In genomic region chr1:54865238-54866073, GRCh38 we compare ENCODE assay signal across 17 cellular contexts. TPM values are rescaled to one million over a fixed set of nuclear protein-coding genes. Genes with fewer than 3 reads are reported as not detected.
DNase-seq lines count a peak whose midpoint lies in the region; ATAC-seq and TF ChIP-seq lines count a peak whose summit lies in the region.
"Had no signal": no experiment of that assay in that cellular context is flagged by ENCODE, and none has a peak within 500 bp of the region (broad histone marks: within the 10 kb centered on the region; RNA-seq: fewer than 3 reads in every experiment).

No MANE protein-coding gene starts in this region.

- no peaks in the 10 kb centered on the region for H3K9me3 ChIP-seq in upper lobe of right lung
- H3K9me3 ChIP-seq: ascending aorta had no signal

- H3K4me3 ChIP-seq in upper lobe of right lung, result no peak overlapping the region
- H3K4me3 ChIP-seq: ascending aorta had no signal

- H3K36me3 ChIP-seq in upper lobe of right lung, result peaks cover 29% of the 10 kb centered on the region

- H3K27me3 ChIP-seq in upper lobe of right lung, result no peaks in the 10 kb centered on the region
- H3K27me3 ChIP-seq: ascending aorta had no signal

- no peak overlapping the region for H3K27ac ChIP-seq in upper lobe of right lung
- H3K27ac ChIP-seq: 22Rv1, ascending aorta had no signal

- DNase-seq in NCI-H2107 treated with DMSO at 0.1 percent for 48 hours (lab: John Stamatoyannopoulos, UW; ENCODE audit: unreplicated experiment) (peak; percentile 77), NCI-H2107 (lab: John Stamatoyannopoulos, UW) (no peak), globus pallidus (ENCODE audit: low spot score) (peak; percentile 68), medulla oblongata (ENCODE audit: extremely low spot score) (peak; percentile 70), upper lobe of right lung (peak; percentile 77), NCI-H1105 treated with DMSO at 0.1 percent for 48 hours (lab: John Stamatoyannopoulos, UW) (no peak)
- DNase-seq: activated CD4-positive, alpha-beta T cell treated with anti-CD3 and anti-CD28 coated beads, Interleukin-2, amount 50 U/mL, for 1 hour; activated gamma-delta T cell treated with Interleukin-2 at 50 U/mL for 16 hours; GDM1; KBM-7; left cardiac atrium; NCI-H1092; stimulated activated CD4-positive, alpha-beta T cell treated with anti-CD3 and anti-CD28 coated beads, Interleukin-4, amount 100 ng/mL, for 24 hours had no signal

- ATAC-seq in upper lobe of right lung (peak; percentile 86), HG02938 (IDR thresholded peaks at IDR 0.05; ENCODE audit: unreplicated experiment) (no peak), GM18867 (IDR thresholded peaks at IDR 0.05; ENCODE audit: unreplicated experiment) (no peak)
- ATAC-seq: left cardiac atrium had no signal

- no peaks in the 10 kb centered on the region for H3K4me1 ChIP-seq in upper lobe of right lung
- H3K4me1 ChIP-seq: ascending aorta had no signal

- intact Hi-C loops in upper lobe of right lung (cut with DNase I), result no loop called here

- TF ChIP-seq CTCF in upper lobe of right lung (IDR thresholded peaks at IDR 0.05), result no peak

RNA-seq across cellular contexts. Expression of gene DHCR24, which starts 21.5 kb away (rescaled TPM):
- 749 TPM for total RNA-seq in upper lobe of right lung

Comparison
In these comparisons a context has a peak if more than half of its experiments do, and no peak if none do; other contexts are left out.
1. DNase-seq: peak in NCI-H2107 treated with DMSO at 0.1 percent for 48 hours (single experiment), globus pallidus (single experiment), medulla oblongata (single experiment) and upper lobe of right lung (single experiment); none in NCI-H2107 (single experiment) and NCI-H1105 treated with DMSO at 0.1 percent for 48 hours (single experiment).